In the genomic region with DNA sequence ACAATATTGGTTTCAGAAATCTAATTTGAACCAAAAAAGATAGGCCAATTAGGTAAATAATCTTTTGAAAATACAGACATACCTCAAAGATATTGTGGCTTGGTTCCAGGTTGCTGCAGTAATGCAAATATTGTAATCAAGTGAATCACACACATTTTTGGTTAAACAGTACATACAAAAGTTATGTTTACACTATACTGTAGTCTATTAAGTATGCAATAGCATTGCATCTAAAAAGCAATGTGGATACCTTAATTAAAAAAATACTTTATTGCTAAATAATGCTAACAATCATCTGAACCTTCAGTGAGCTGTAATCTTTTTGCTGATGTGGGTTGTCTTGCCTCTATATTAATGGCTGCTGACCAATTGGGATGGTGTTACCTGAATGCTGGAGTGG, we compare ENCODE assay signal across 16 cellular contexts.
"Had no signal": no experiment of that assay in that cellular context is flagged by ENCODE, and none has a peak within 500 bp of the region (broad histone marks: within the 10 kb centered on the region; RNA-seq: fewer than 3 reads in every experiment).

No MANE protein-coding gene starts in this region.

- H3K4me3 ChIP-seq: body of pancreas, skin epidermis, suprapubic skin had no signal

- H3K27me3 ChIP-seq: body of pancreas, suprapubic skin had no signal

- H3K36me3 ChIP-seq: suprapubic skin had no signal

- DNase-seq: activated CD4-positive, alpha-beta memory T cell treated with anti-CD3 and anti-CD28 coated beads, Interleukin-2, amount 10 ng/mL, durations not matched to agents 7 days and 5 days; activated CD4-positive, alpha-beta T cell treated with anti-CD3 and anti-CD28 coated beads for 4 hours; activated naive CD4-positive, alpha-beta T cell treated with anti-CD3 and anti-CD28 coated beads, Interleukin-2, amount 10 ng/mL, durations not matched to agents 7 days and 5 days; activated T-cell treated with anti-CD3 and anti-CD28 coated beads, Interleukin-2, amount 50 U/mL, for 24 hours; body of pancreas; effector memory CD8-positive, alpha-beta T cell; hippocampal formation; nephron progenitor cell; occipital lobe; right cardiac atrium; stimulated activated CD4-positive, alpha-beta T cell treated with anti-CD3 and anti-CD28 coated beads, Interleukin-4, amount 100 ng/mL, for 24 hours; stimulated activated CD8-positive, alpha-beta memory T cell treated with anti-CD3 and anti-CD28 coated beads, Interleukin-4, amount 100 ng/mL, for 48 hours; stimulated activated naive CD8-positive, alpha-beta T cell treated with anti-CD3 and anti-CD28 coated beads, Interleukin-15, Interleukin-2, amounts not matched to agents 100 U/mL and 50 U/mL, for 24 hours; T-helper 17 cell had no signal

- H3K9me3 ChIP-seq: suprapubic skin had no signal

- ATAC-seq: body of pancreas; effector memory CD8-positive, alpha-beta T cell; right cardiac atrium; stimulated activated naive CD8-positive, alpha-beta T cell treated with anti-CD3 and anti-CD28 coated beads, Interleukin-15, Interleukin-2, amounts not matched to agents 100 U/mL and 50 U/mL, for 24 hours; T-helper 17 cell had no signal

- H3K27ac ChIP-seq: body of pancreas, skin epidermis, suprapubic skin had no signal

- H3K4me1 ChIP-seq: body of pancreas had no signal
